In genomic region chr3:59023612-59024011, GRCh38 we compare ENCODE assay signal across 22 cellular contexts. TPM values are rescaled to one million over a fixed set of nuclear protein-coding genes. Genes with fewer than 3 reads are reported as not detected.
DNase-seq lines count a peak whose midpoint lies in the region; ATAC-seq, FAIRE-seq and TF ChIP-seq lines count a peak whose summit lies in the region.
"Had no signal": no experiment of that assay in that cellular context is flagged by ENCODE, and none has a peak within 500 bp of the region (broad histone marks: within the 10 kb centered on the region; RNA-seq: fewer than 3 reads in every experiment).

No MANE protein-coding gene starts in this region.

- H3K9me3 ChIP-seq in HepG2 (ENCODE audit: low read length) (no peaks in the 10 kb centered on the region), right lobe of liver (no peaks in the 10 kb centered on the region), K562 (replicated peaks; ENCODE audit: control insufficient read depth, insufficient read depth, low read depth, low read length) (no peaks in the 10 kb centered on the region)
- H3K9me3 ChIP-seq: BE2C, Caco-2 had no signal

- H3K27me3 ChIP-seq in HepG2 (ENCODE audit: control insufficient read depth in 1 of 2, insufficient read depth in 2 of 2, low read length in 2 of 2): no peaks in the 10 kb centered on the region
- no peaks in the 10 kb centered on the region for H3K27me3 ChIP-seq in right lobe of liver
- H3K27me3 ChIP-seq in K562 (ENCODE audit: control insufficient read depth in 2 of 2, insufficient read depth in 2 of 2, low read length in 2 of 2): no peaks in the 10 kb centered on the region
- H3K27me3 ChIP-seq: BE2C, BLaER1 had no signal

- H3K79me2 ChIP-seq in HepG2 (ENCODE audit: insufficient read depth, low read length) (no peaks in the 10 kb centered on the region), K562 (ENCODE audit: control insufficient read depth, insufficient read depth, low read length) (no peaks in the 10 kb centered on the region)

- no peaks in the 10 kb centered on the region for H3K36me3 ChIP-seq in HepG2 (replicated peaks in 1 of 2; ENCODE audit: control insufficient read depth in 1 of 2, insufficient read depth in 2 of 2, low read length in 2 of 2)
- no peaks in the 10 kb centered on the region for H3K36me3 ChIP-seq in right lobe of liver
- H3K36me3 ChIP-seq in K562 (ENCODE audit: control insufficient read depth, insufficient read depth, low read length): no peaks in the 10 kb centered on the region
- H3K36me3 ChIP-seq: BE2C had no signal

- FAIRE-seq in HepG2 (lab: Jason Lieb, UNC) (no peak), K562 (lab: Jason Lieb, UNC) (no peak)
- FAIRE-seq: D721Med, G401.6, GM12891, GM19239 had no signal

- H4K20me1 ChIP-seq in HepG2 (ENCODE audit: insufficient read depth, low read length) (no peaks in the 10 kb centered on the region), K562 (replicated peaks; ENCODE audit: control insufficient read depth, insufficient read depth, low read length) (no peaks in the 10 kb centered on the region)
- H4K20me1 ChIP-seq: BLaER1 had no signal

- H3K4me1 ChIP-seq in HepG2 (ENCODE audit: insufficient read depth, low read length) (no peaks in the 10 kb centered on the region), right lobe of liver (no peaks in the 10 kb centered on the region), K562 (replicated peaks in 1 of 2; ENCODE audit: control insufficient read depth in 2 of 2, insufficient read depth in 2 of 2, low read length in 2 of 2) (no peaks in the 10 kb centered on the region)
- H3K4me1 ChIP-seq: BE2C, BLaER1, Caco-2 had no signal

- BruUV-seq in HepG2 (replicated peaks; lab: Mats Ljungman, UMichigan) (no TSS peak), K562 (replicated peaks; lab: Mats Ljungman, UMichigan) (no TSS peak)

- no peak for TF ChIP-seq EP300 in HepG2 (IDR thresholded peaks at IDR 0.05; ENCODE audit: low read depth in 2 of 2, low read length in 2 of 2)
- TF ChIP-seq EP300 in HepG2 (CRISPR knock-in tag; IDR thresholded peaks at IDR 0.05; ENCODE audit: borderline replicate concordance): no peak
- TF ChIP-seq EP300 in K562 (IDR thresholded peaks at IDR 0.05; ENCODE audit: low read length): no peak

- H3K9ac ChIP-seq in HepG2 (ENCODE audit: insufficient read depth, low read depth, low read length) (no peak overlapping the region), K562 (ENCODE audit: insufficient read depth in 1 of 2, low read depth in 2 of 2, low read length in 2 of 2) (no peak overlapping the region)
- H3K9ac ChIP-seq: BLaER1 had no signal

- ATAC-seq in HepG2: no peak
- no peak for ATAC-seq in right lobe of liver
- ATAC-seq in K562: no peak
- ATAC-seq in GM19395 (IDR thresholded peaks at IDR 0.05; ENCODE audit: unreplicated experiment): no peak

- no peak overlapping the region for H3K4me3 ChIP-seq in HepG2 (replicated peaks in 1 of 3; ENCODE audit: insufficient read depth in 1 of 3, low read depth in 2 of 3, low read length in 3 of 3)
- H3K4me3 ChIP-seq in right lobe of liver: no peak overlapping the region
- H3K4me3 ChIP-seq in K562: no peak overlapping the region
- H3K4me3 ChIP-seq: BLaER1 had no signal

- no peak overlapping the region for H3K27ac ChIP-seq in HepG2 (ENCODE audit: extremely low read length, insufficient read depth, low read length)
- no peak overlapping the region for H3K27ac ChIP-seq in right lobe of liver
- H3K27ac ChIP-seq in K562 (ENCODE audit: extremely low read depth, low read depth, low read length): no peak overlapping the region
- H3K27ac ChIP-seq: 22Rv1, BLaER1 had no signal

- TF ChIP-seq POLR2A in HepG2 (IDR thresholded peaks at IDR 0.05; ENCODE audit: insufficient read depth in 1 of 2, low read depth in 2 of 2, low read length in 2 of 2) (no peak), right lobe of liver (IDR thresholded peaks at IDR 0.05) (no peak), K562 (conservative IDR thresholded peaks at IDR 0.05) (no peak)

- intact Hi-C loops in HepG2 (cut with micrococcal nuclease; ENCODE audit: unreplicated experiment): no loop called here
- intact Hi-C loops in right lobe of liver (cut with DNase I): no loop called here
- intact Hi-C loops in K562 (cut with micrococcal nuclease): no loop called here

- no peak for TF ChIP-seq CTCF in HepG2 (CRISPR knock-in tag; IDR thresholded peaks at IDR 0.05)
- TF ChIP-seq CTCF in right lobe of liver (IDR thresholded peaks at IDR 0.05): no peak
- no peak for TF ChIP-seq CTCF in K562 (IDR thresholded peaks at IDR 0.05 in 2 of 3, conservative IDR thresholded peaks at IDR 0.05 in 1 of 3; ENCODE audit: insufficient read depth in 2 of 3, low read depth in 1 of 3, low read length in 3 of 3)

- 13% methylated on average over 3 of the region's 3 CpGs for WGBS in HepG2 (ENCODE audit: low lambda C conversion rate)
- 62% methylated on average over 3 of the region's 3 CpGs for WGBS in right lobe of liver (ENCODE audit: insufficient coverage, low coverage, low lambda C conversion rate, missing lambda C conversion rate)
- WGBS in K562 (ENCODE audit: insufficient coverage, low coverage, missing lambda C conversion rate): 10% methylated on average over 3 of the region's 3 CpGs

- H2AFZ ChIP-seq in HepG2 (ENCODE audit: low read length) (no peak overlapping the region), K562 (ENCODE audit: low read depth, low read length) (no peak overlapping the region)

- DNase-seq in HepG2 (ENCODE audit: low spot score) (no peak), right lobe of liver (no peak), K562 (ENCODE audit: extremely low read depth in 1 of 4, low spot score in 3 of 4) (no peak), COLO829 (ENCODE audit: low spot score) (no peak)
- DNase-seq: ACHN; BE2C; C1 segment of cervical spinal cord; Caco-2; Calu3; CD4-positive, alpha-beta memory T cell; CD4-positive, CD25-positive, alpha-beta regulatory T cell; CD8-positive, alpha-beta memory T cell; DMS79 treated with DMSO at 0.1 percent for 48 hours; GF-D8 had no signal

- in situ Hi-C loops in HepG2 (cut with HindIII; ENCODE audit: extremely low pct_ligation_motif_present, low pct_unique_long_range_greater_than_20kb): no loop called here
- in situ Hi-C loops in K562 (cut with MboI): no loop called here

- TF ChIP-seq RAD21 in HepG2 (CRISPR knock-in tag; IDR thresholded peaks at IDR 0.05): no peak
- TF ChIP-seq RAD21 in K562 (CRISPR knock-in tag; conservative IDR thresholded peaks at IDR 0.05 in 1 of 2, IDR thresholded peaks at IDR 0.05 in 1 of 2): no peak

- CTCF ChIA-PET in HepG2 (lab: Yijun Ruan, JAX; ENCODE audit: low intra/inter-chr PET ratio, low total read pairs): no interaction called here
- CTCF ChIA-PET in K562 (lab: Yijun Ruan, JAX; ENCODE audit: low intra/inter-chr PET ratio): no interaction called here

- no peaks in the 10 kb centered on the region for H3K9me1 ChIP-seq in K562 (ENCODE audit: control insufficient read depth, insufficient read depth, low read length)

- H3K4me2 ChIP-seq in HepG2 (ENCODE audit: low read depth, low read length) (no peak overlapping the region), K562 (ENCODE audit: insufficient read depth, low read length) (no peak overlapping the region)
- H3K4me2 ChIP-seq: BLaER1 had no signal

- POLR2A ChIA-PET in HepG2 (lab: Yijun Ruan, JAX): no interaction called here
- POLR2A ChIA-PET in K562 (lab: Yijun Ruan, JAX): no interaction called here

TF ChIP-seq in HepG2, 621 proteins besides CTCF, POLR2A, EP300 and RAD21 (continues in another document):
- TF ChIP-seq MAFF (IDR thresholded peaks at IDR 0.05; ENCODE audit: low read depth, low read length): peak; percentile 93

RNA-seq across cellular contexts. Expression of gene CFAP20DC, which starts 26.2 kb away (rescaled TPM):
- total RNA-seq in HepG2 (2016; rRNA removed; fragmentation: Illumina TruSeq; extraction: Trizol): not detected in 2 replicates
- total RNA-seq in HepG2 (2016; cell fraction: cytosol; rRNA removed; fragmentation: Illumina TruSeq; extraction: Trizol; ENCODE audit: low read depth): not detected in 2 replicates
- not detected in 2 replicates for total RNA-seq in HepG2 (2016; cell fraction: insoluble cytoplasmic fraction; rRNA removed; fragmentation: Illumina TruSeq; extraction: Trizol)
- total RNA-seq in HepG2 (2016; cell fraction: membrane; rRNA removed; fragmentation: Illumina TruSeq; extraction: Trizol): not detected in 2 replicates
- not detected in 2 replicates for total RNA-seq in HepG2 (2016; cell fraction: nucleus; rRNA removed; fragmentation: Illumina TruSeq; extraction: Trizol)
- polyA plus RNA-seq in HepG2 (2011; rRNA removed): not detected in 2 replicates
- polyA plus RNA-seq in HepG2 (2011; cell fraction: cytosol; rRNA removed): not detected in 2 replicates
- polyA plus RNA-seq in HepG2 (2011; cell fraction: nucleus; rRNA removed): not detected in 2 replicates
- polyA plus RNA-seq in HepG2 (2012): not detected in 2 replicates
- not detected in 2 replicates for polyA plus RNA-seq in HepG2 (2016; cell fraction: cytosol; fragmentation: Illumina TruSeq; extraction: Trizol; ENCODE audit: low read depth)
- not detected in 2 replicates for polyA plus RNA-seq in HepG2 (2016; cell fraction: insoluble cytoplasmic fraction; fragmentation: Illumina TruSeq; extraction: Trizol; ENCODE audit: low read depth)
- polyA plus RNA-seq in HepG2 (2016; cell fraction: membrane; fragmentation: Illumina TruSeq; extraction: Trizol; ENCODE audit: low read depth): not detected in 2 replicates
- not detected in 2 replicates for polyA plus RNA-seq in HepG2 (2016; cell fraction: nucleus; fragmentation: Illumina TruSeq; extraction: Trizol; ENCODE audit: insufficient read depth, low read depth)
- not detected in 2 replicates for polyA minus RNA-seq in HepG2 (2011; rRNA and poly(A)+ RNA removed; ENCODE audit: low replicate concordance)
- polyA minus RNA-seq in HepG2 (2011; cell fraction: cytosol; rRNA and poly(A)+ RNA removed): not detected in 2 replicates
- not detected in 2 replicates for polyA minus RNA-seq in HepG2 (2011; cell fraction: nucleus; rRNA and poly(A)+ RNA removed)
- 1 to 10 TPM in 5 of 6 experiments, under 1 TPM in 1; 0.67 to 2.7 (median 1.5) TPM for total RNA-seq in right lobe of liver
- total RNA-seq in K562 (2011; cell fraction: chromatin; rRNA removed; ENCODE audit: low replicate concordance): 6.6 and 14.2 TPM in 2 replicates
- 3.5 and 5.1 TPM in 2 replicates for total RNA-seq in K562 (2011; cell fraction: nucleolus; rRNA removed)
- total RNA-seq in K562 (2011; cell fraction: nucleoplasm; rRNA removed): 6.3 and 9.5 TPM in 2 replicates
- total RNA-seq in K562 (2014; rRNA removed): 1.6 and 2.5 TPM in 2 replicates
- 5.4 and 6.3 TPM in 2 replicates for total RNA-seq in K562 (2014; rRNA removed; fragmentation: Illumina TruSeq; extraction: Trizol)
- 4.9 and 5.8 TPM in 2 replicates for total RNA-seq in K562 (2015; rRNA removed; fragmentation: Illumina TruSeq; extraction: Trizol)
- 3.5 and 4.6 TPM in 2 replicates for total RNA-seq in K562 (2021)
- polyA plus RNA-seq in K562 (2011; rRNA removed): 3.1 and 5.9 TPM in 2 replicates
- 1.1 and 1.7 TPM in 2 replicates for polyA plus RNA-seq in K562 (2011; cell fraction: cytosol; rRNA removed)
- 3.0 and 3.9 TPM in 2 replicates for polyA plus RNA-seq in K562 (2011; cell fraction: nucleus; rRNA removed)
- polyA plus RNA-seq in K562 (2012): 2.4 and 3.0 TPM in 2 replicates
- 3.3 and 3.6 TPM in 2 replicates for polyA plus RNA-seq in K562 (2014; fragmentation: Illumina TruSeq; extraction: Trizol)
- 1 to 10 TPM; 3.8 to 4.7 TPM for polyA plus RNA-seq in K562 (2014; fragmentation: Nextera tagmentation; extraction: Ambion mirVana)
- polyA plus RNA-seq in K562 (2014; rRNA removed): 2.3 and 2.9 TPM in 2 replicates
- polyA minus RNA-seq in K562 (2011; rRNA and poly(A)+ RNA removed): 5.3 and 5.6 TPM in 2 replicates
- polyA minus RNA-seq in K562 (2011; cell fraction: cytosol; rRNA and poly(A)+ RNA removed): 1.3 and 1.8 TPM in 2 replicates
- polyA minus RNA-seq in K562 (2011; cell fraction: nucleus; rRNA and poly(A)+ RNA removed): 6.9 and 7.4 TPM in 2 replicates
- polyA plus RNA-seq: CD14-positive monocyte; CD8-positive, alpha-beta memory T cell had no signal

Comparison
In these comparisons a context has a peak if more than half of its experiments do, and no peak if none do; other contexts are left out.
1. Of the 241 proteins assayed by ChIP-seq in both HepG2 and K562: peak only in HepG2: none; only in K562: MAFG; in both: MAFF and MAFK; in neither: 238.